Comparison of ENCODE assay signal across 35 cellular contexts in genomic region chr7:18619311-18619710, GRCh38.
"Had no signal": no experiment of that assay in that cellular context is flagged by ENCODE, and none has a peak within 500 bp of the region (broad histone marks: within the 10 kb centered on the region; RNA-seq: fewer than 3 reads in every experiment).

No MANE protein-coding gene starts in this region.

- H3K4me1 ChIP-seq: Peyer's patch, SJCRH30 had no signal

- H3K4me3 ChIP-seq: cardiac muscle cell, Peyer's patch, SJCRH30 had no signal

- H3K27me3 Mint-ChIP-seq: activated CD4-positive, alpha-beta T cell treated with anti-CD3 and anti-CD28 coated beads, Interleukin-2, amount 10 ng/mL, durations not matched to agents 24 days and 14 days; activated CD8-positive, alpha-beta T cell treated with anti-CD3 and anti-CD28 coated beads for 36 hours; activated naive CD8-positive, alpha-beta T cell treated with anti-CD3 and anti-CD28 coated beads for 36 hours; activated T-helper 17 cell treated with anti-CD3 and anti-CD28 coated beads, Interleukin-2, amount 50 U/mL, for 72 hours; central memory CD8-positive, alpha-beta T cell had no signal

- H3K4me3 Mint-ChIP-seq: activated CD4-positive, alpha-beta T cell treated with anti-CD3 and anti-CD28 coated beads, Interleukin-2, amount 10 ng/mL, durations not matched to agents 24 days and 14 days; activated CD8-positive, alpha-beta T cell treated with anti-CD3 and anti-CD28 coated beads for 36 hours; activated naive CD8-positive, alpha-beta T cell treated with anti-CD3 and anti-CD28 coated beads for 36 hours; activated T-cell treated with anti-CD3 and anti-CD28 coated beads, Interleukin-2, amount 50 U/mL, for 72 hours; activated T-helper 17 cell treated with anti-CD3 and anti-CD28 coated beads, Interleukin-2, amount 50 U/mL, for 72 hours; central memory CD8-positive, alpha-beta T cell; T-helper 1 cell treated with Interleukin-12 subunit alpha and Interleukin-12 subunit beta and Interleukin-4 antibody, amounts not matched to agents 30 μg/mL and 1 μg/mL, for 36 hours; T-helper 2 cell treated with Interferon-gamma antibody and Interleukin-4, amounts not matched to agents 5 μg/mL and 100 μg/mL, for 36 hours had no signal

- H3K9ac ChIP-seq: SK-N-SH had no signal

- H3K36me3 Mint-ChIP-seq: activated naive CD8-positive, alpha-beta T cell treated with anti-CD3 and anti-CD28 coated beads for 36 hours had no signal

- H3K36me3 ChIP-seq: brain microvascular endothelial cell, Peyer's patch, SJCRH30 had no signal

- H3K9me3 Mint-ChIP-seq: activated CD4-positive, alpha-beta T cell treated with anti-CD3 and anti-CD28 coated beads, Interleukin-2, amount 10 ng/mL, durations not matched to agents 24 days and 14 days; activated CD8-positive, alpha-beta T cell treated with anti-CD3 and anti-CD28 coated beads for 36 hours; activated naive CD8-positive, alpha-beta T cell treated with anti-CD3 and anti-CD28 coated beads for 36 hours; activated T-helper 17 cell treated with anti-CD3 and anti-CD28 coated beads, Interleukin-2, amount 50 U/mL, for 72 hours; central memory CD8-positive, alpha-beta T cell; T-helper 1 cell treated with Interleukin-12 subunit alpha and Interleukin-12 subunit beta and Interleukin-4 antibody, amounts not matched to agents 30 μg/mL and 1 μg/mL, for 36 hours; T-helper 2 cell treated with Interferon-gamma antibody and Interleukin-4, amounts not matched to agents 5 μg/mL and 100 μg/mL, for 36 hours had no signal

- H3K27ac Mint-ChIP-seq: activated CD4-positive, alpha-beta T cell treated with anti-CD3 and anti-CD28 coated beads, Interleukin-2, amount 10 ng/mL, durations not matched to agents 24 days and 14 days; activated CD8-positive, alpha-beta T cell treated with anti-CD3 and anti-CD28 coated beads for 36 hours; activated naive CD8-positive, alpha-beta T cell treated with anti-CD3 and anti-CD28 coated beads for 36 hours; activated T-cell treated with anti-CD3 and anti-CD28 coated beads, Interleukin-2, amount 50 U/mL, for 72 hours; activated T-helper 17 cell treated with anti-CD3 and anti-CD28 coated beads, Interleukin-2, amount 50 U/mL, for 72 hours; T-helper 1 cell treated with Interleukin-12 subunit alpha and Interleukin-12 subunit beta and Interleukin-4 antibody, amounts not matched to agents 30 μg/mL and 1 μg/mL, for 36 hours; T-helper 2 cell treated with Interferon-gamma antibody and Interleukin-4, amounts not matched to agents 5 μg/mL and 100 μg/mL, for 36 hours had no signal

- H3K4me2 ChIP-seq: SK-N-SH had no signal

- H3K27me3 ChIP-seq: brain microvascular endothelial cell, cardiac muscle cell, Peyer's patch, SJCRH30 had no signal

- H3K9me3 ChIP-seq: Peyer's patch, SJCRH30, SK-N-SH had no signal

- DNase-seq: activated CD4-positive, alpha-beta T cell treated with anti-CD3 and anti-CD28 coated beads, Interleukin-2, amount 10 ng/mL, durations not matched to agents 24 days and 14 days; activated CD4-positive, alpha-beta T cell treated with anti-CD3 and anti-CD28 coated beads, Interleukin-2, amount 50 U/mL, for 4 hours; activated CD8-positive, alpha-beta T cell treated with anti-CD3 and anti-CD28 coated beads for 36 hours; activated effector memory CD4-positive, alpha-beta T cell treated with anti-CD3 and anti-CD28 coated beads, Interleukin-2, amount 50 U/mL, for 16 hours; activated naive CD4-positive, alpha-beta T cell; activated naive CD4-positive, alpha-beta T cell treated with anti-CD3 and anti-CD28 coated beads, Interleukin-2, amount 50 U/mL, for 16 hours; activated naive CD8-positive, alpha-beta T cell treated with anti-CD3 and anti-CD28 coated beads for 36 hours; activated T-cell treated with anti-CD3 and anti-CD28 coated beads, Interleukin-2, amount 50 U/mL, for 1 hour; activated T-cell treated with anti-CD3 and anti-CD28 coated beads, Interleukin-2, amount 50 U/mL, for 72 hours; amniotic stem cell; aorta; brain microvascular endothelial cell; Kasumi-1; KBM-7; MM.1S; NCI-H1092 treated with DMSO at 0.1 percent for 48 hours; NCI-H1417; NCI-H146; NCI-H187; NCI-H2107; NCI-H2171; NCI-H510A; NCI-H526; NCI-H748 treated with DMSO at 0.1 percent for 48 hours; NK-92 treated with Interleukin-12 subunit alpha and Interleukin-12 subunit beta, amount 100 ng/mL, for 24 hours; PC-3; Peyer's patch; Right ventricle myocardium superior; SJCRH30; SK-N-SH had no signal

- H3K27ac ChIP-seq: brain microvascular endothelial cell, cardiac muscle cell, Peyer's patch, SJCRH30 had no signal

- H3K4me1 Mint-ChIP-seq: activated CD4-positive, alpha-beta T cell treated with anti-CD3 and anti-CD28 coated beads, Interleukin-2, amount 10 ng/mL, durations not matched to agents 24 days and 14 days; activated naive CD8-positive, alpha-beta T cell treated with anti-CD3 and anti-CD28 coated beads for 36 hours; activated T-helper 17 cell treated with anti-CD3 and anti-CD28 coated beads, Interleukin-2, amount 50 U/mL, for 72 hours; central memory CD8-positive, alpha-beta T cell had no signal

- ATAC-seq: activated CD8-positive, alpha-beta T cell treated with anti-CD3 and anti-CD28 coated beads for 36 hours; activated T-cell treated with anti-CD3 and anti-CD28 coated beads, Interleukin-2, amount 50 U/mL, for 72 hours; activated T-helper 17 cell treated with anti-CD3 and anti-CD28 coated beads, Interleukin-2, amount 50 U/mL, for 72 hours; PC-3 had no signal
